ENCODE assay signal across 18 cellular contexts in the genomic region with DNA sequence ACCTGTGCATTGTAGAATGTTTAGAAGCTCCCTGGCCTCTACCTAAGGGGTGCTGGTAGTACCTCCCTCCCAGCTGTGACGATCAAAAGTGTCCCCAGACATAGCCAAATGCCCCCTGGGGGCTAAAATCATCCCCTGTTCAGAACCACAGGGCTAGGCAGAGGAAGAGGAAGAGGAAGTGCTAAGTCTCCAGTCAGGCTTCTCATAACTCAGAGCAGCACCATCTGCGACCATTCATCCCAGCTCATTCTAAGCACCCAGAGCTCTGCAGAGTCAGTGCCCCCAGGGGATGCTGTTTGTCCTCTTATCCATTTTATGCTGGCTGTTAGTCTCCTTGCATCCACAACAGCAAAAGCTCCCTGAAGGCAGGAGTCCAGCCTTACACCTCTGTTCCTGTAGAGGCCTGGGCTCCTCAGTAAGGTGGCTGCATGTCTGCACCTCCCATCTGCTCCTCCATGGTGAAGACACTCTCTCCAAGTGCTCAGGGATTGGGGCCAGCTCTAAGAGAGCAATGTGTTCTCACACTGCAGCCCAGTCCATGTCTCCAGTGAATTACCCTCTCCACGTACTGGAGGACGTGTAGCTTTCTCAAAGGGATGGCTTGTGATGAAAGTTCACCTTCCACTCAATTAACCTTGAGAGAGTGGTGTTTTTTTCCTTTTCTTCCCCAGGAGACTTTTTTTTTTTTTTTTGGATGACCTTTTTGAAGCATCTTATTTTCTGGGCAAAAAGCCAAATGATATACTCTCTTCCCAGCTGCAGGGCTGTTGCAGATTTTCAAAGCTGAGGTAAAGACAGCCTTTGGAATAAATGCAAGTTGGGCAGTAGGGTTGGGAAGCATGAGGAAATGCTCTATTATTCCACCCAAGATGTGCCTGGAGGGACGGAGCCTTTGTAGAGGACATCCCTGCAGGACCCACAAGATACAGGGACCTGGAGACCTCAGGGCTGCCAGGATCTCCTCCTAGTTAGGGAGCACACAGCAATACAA.
DNase-seq lines count a peak whose midpoint lies in the region; ATAC-seq and TF ChIP-seq lines count a peak whose summit lies in the region.
"Had no signal": no experiment of that assay in that cellular context is flagged by ENCODE, and none has a peak within 500 bp of the region (broad histone marks: within the 10 kb centered on the region; RNA-seq: fewer than 3 reads in every experiment).

No MANE protein-coding gene starts in this region.

- peaks cover 4% of the 10 kb centered on the region for H3K27me3 Mint-ChIP-seq in activated B cell treated with CpG ODN at 0.5 μM for 24 hours
- peaks cover 34% of the 10 kb centered on the region for H3K27me3 Mint-ChIP-seq in stimulated activated memory B cell treated with anti-CD40 and anti-IgM and Interleukin-4, amounts not matched to agents 10 μg/mL and 1 μg/mL and 100 μg/mL, for 72 hours

- no peaks in the 10 kb centered on the region for H3K27me3 ChIP-seq in PC-9 (ENCODE audit: insufficient read depth, low read depth)
- H3K27me3 ChIP-seq: sigmoid colon, suprapubic skin had no signal

- H3K9me2 ChIP-seq in PC-9 (ENCODE audit: insufficient read depth): no peaks in the 10 kb centered on the region

- no peaks in the 10 kb centered on the region for H3F3A ChIP-seq in PC-9 (ENCODE audit: insufficient read depth, low read depth)

- no peak overlapping the region for H2AFZ ChIP-seq in PC-9

- no peak for TF ChIP-seq CTCF in activated B cell treated with CpG ODN at 0.5 μM for 24 hours (IDR thresholded peaks at IDR 0.05)
- no peak for TF ChIP-seq CTCF in PC-9 (conservative IDR thresholded peaks at IDR 0.05)

- no peaks in the 10 kb centered on the region for H3K79me2 ChIP-seq in PC-9 (ENCODE audit: low read depth)

- H3K36me3 ChIP-seq in PC-9 (ENCODE audit: low read depth): no peaks in the 10 kb centered on the region
- H3K36me3 ChIP-seq: sigmoid colon, suprapubic skin had no signal

- peaks cover 2% of the 10 kb centered on the region for H3K9me3 Mint-ChIP-seq in activated B cell treated with CpG ODN at 0.5 μM for 24 hours
- no peaks in the 10 kb centered on the region for H3K9me3 Mint-ChIP-seq in stimulated activated memory B cell treated with anti-CD40 and anti-IgM and Interleukin-4, amounts not matched to agents 10 μg/mL and 1 μg/mL and 100 μg/mL, for 72 hours
- H3K9me3 Mint-ChIP-seq: effector memory CD8-positive, alpha-beta T cell; T-helper 2 cell treated with Interferon-gamma antibody and Interleukin-4, amounts not matched to agents 5 μg/mL and 100 μg/mL, for 36 hours had no signal

- no peaks in the 10 kb centered on the region for H3K9me3 ChIP-seq in PC-9 (ENCODE audit: insufficient read depth, low read depth)
- H3K9me3 ChIP-seq: sigmoid colon, suprapubic skin had no signal

- CTCF ChIA-PET in activated B cell treated with CpG ODN at 0.5 μM for 24 hours (lab: Charles Lee): no interaction called here
- CTCF ChIA-PET in PC-9 (lab: Charles Lee): no interaction called here

- no peaks in the 10 kb centered on the region for H3K36me3 Mint-ChIP-seq in activated B cell treated with CpG ODN at 0.5 μM for 24 hours (ENCODE audit: low read depth)
- H3K36me3 Mint-ChIP-seq in stimulated activated memory B cell treated with anti-CD40 and anti-IgM and Interleukin-4, amounts not matched to agents 10 μg/mL and 1 μg/mL and 100 μg/mL, for 72 hours: no peaks in the 10 kb centered on the region

- H3K4me1 ChIP-seq in PC-9 (replicated peaks; ENCODE audit: insufficient read depth): no peaks in the 10 kb centered on the region
- H3K4me1 ChIP-seq: suprapubic skin had no signal

- no peak overlapping the region for H3K4me2 ChIP-seq in PC-9
- H3K4me2 ChIP-seq: KMS-11 had no signal

- BruUV-seq in PC-9 (replicated peaks; lab: Mats Ljungman, UMichigan): no TSS peak

- ATAC-seq in activated B cell treated with CpG ODN at 0.5 μM for 24 hours (ENCODE audit: low read depth) (peak; percentile 95), HG03571 (IDR thresholded peaks at IDR 0.05; ENCODE audit: unreplicated experiment) (no peak), GM19455 (IDR thresholded peaks at IDR 0.05; ENCODE audit: unreplicated experiment) (no peak)
- ATAC-seq in stimulated activated memory B cell treated with anti-CD40 and anti-IgM and Interleukin-4, amounts not matched to agents 10 μg/mL and 1 μg/mL and 100 μg/mL, for 72 hours: peak; percentile 99
- ATAC-seq: effector memory CD8-positive, alpha-beta T cell had no signal

- DNase-seq in NCI-H524 (lab: John Stamatoyannopoulos, UW) (peak; percentile 50 to 83), NCI-H524 treated with DMSO at 0.1 percent for 48 hours (lab: John Stamatoyannopoulos, UW) (no peak), NCI-H2171 (lab: John Stamatoyannopoulos, UW) (peak; percentile 89), activated B cell treated with CpG ODN at 0.5 μM for 24 hours (peak; percentile 27), PC-9 (no peak)
- DNase-seq: ACHN; amygdala; effector memory CD8-positive, alpha-beta T cell; H7; hippocampal formation; NCI-H774; sigmoid colon had no signal

- intact Hi-C loops in activated B cell treated with CpG ODN at 0.5 μM for 24 hours (cut with micrococcal nuclease): no loop called here
- intact Hi-C loops in PC-9 (cut with micrococcal nuclease; ENCODE audit: unreplicated experiment): no loop called here

- H4K20me1 ChIP-seq in PC-9 (ENCODE audit: insufficient read depth): no peaks in the 10 kb centered on the region

- peaks cover 25% of the 10 kb centered on the region for H3K4me1 Mint-ChIP-seq in activated B cell treated with CpG ODN at 0.5 μM for 24 hours
- peaks cover 39% of the 10 kb centered on the region for H3K4me1 Mint-ChIP-seq in stimulated activated memory B cell treated with anti-CD40 and anti-IgM and Interleukin-4, amounts not matched to agents 10 μg/mL and 1 μg/mL and 100 μg/mL, for 72 hours

- POLR2A ChIA-PET in activated B cell treated with CpG ODN at 0.5 μM for 24 hours (lab: Charles Lee) (interaction anchor here (0.5 kb wide), 1 partner anchor 876 kb away, joined by 3 read pairs; no protein-coding TSS in a partner anchor), PC-9 (lab: Charles Lee; ENCODE audit: unreplicated experiment) (interaction anchor here (0.7 kb wide), 1 partner anchor 1482 kb away, joined by 4 read pairs; no protein-coding TSS in a partner anchor)

- no peak overlapping the region for H3K27ac Mint-ChIP-seq in activated B cell treated with CpG ODN at 0.5 μM for 24 hours
- peak overlapping the region; percentile 42 for H3K27ac Mint-ChIP-seq in stimulated activated memory B cell treated with anti-CD40 and anti-IgM and Interleukin-4, amounts not matched to agents 10 μg/mL and 1 μg/mL and 100 μg/mL, for 72 hours
- H3K27ac Mint-ChIP-seq: effector memory CD8-positive, alpha-beta T cell; T-helper 2 cell treated with Interferon-gamma antibody and Interleukin-4, amounts not matched to agents 5 μg/mL and 100 μg/mL, for 36 hours had no signal

- H3K4me3 Mint-ChIP-seq in activated B cell treated with CpG ODN at 0.5 μM for 24 hours: no peak overlapping the region
- H3K4me3 Mint-ChIP-seq in stimulated activated memory B cell treated with anti-CD40 and anti-IgM and Interleukin-4, amounts not matched to agents 10 μg/mL and 1 μg/mL and 100 μg/mL, for 72 hours: peak overlapping the region; percentile 21
- H3K4me3 Mint-ChIP-seq: effector memory CD8-positive, alpha-beta T cell; T-helper 2 cell treated with Interferon-gamma antibody and Interleukin-4, amounts not matched to agents 5 μg/mL and 100 μg/mL, for 36 hours had no signal

- H3K4me3 ChIP-seq in PC-9: no peak overlapping the region
- H3K4me3 ChIP-seq: sigmoid colon, suprapubic skin had no signal

- no peak overlapping the region for H3K27ac ChIP-seq in PC-9
- H3K27ac ChIP-seq: KMS-11, sigmoid colon, suprapubic skin had no signal

Comparison
In these comparisons a context has a peak if more than half of its experiments do, and no peak if none do; other contexts are left out.
1. DNase-seq: peak in NCI-H524 (2 of 2), NCI-H2171 (single experiment) and activated B cell treated with CpG ODN at 0.5 μM for 24 hours (single experiment); none in NCI-H524 treated with DMSO at 0.1 percent for 48 hours (single experiment) and PC-9 (0 of 2).
2. ATAC-seq: peak in activated B cell treated with CpG ODN at 0.5 μM for 24 hours (single experiment) and stimulated activated memory B cell treated with anti-CD40 and anti-IgM and Interleukin-4, amounts not matched to agents 10 μg/mL and 1 μg/mL and 100 μg/mL, for 72 hours (single experiment); none in HG03571 (single experiment) and GM19455 (single experiment).